ENCODE assay signal across 1 cellular context in the genomic region with DNA sequence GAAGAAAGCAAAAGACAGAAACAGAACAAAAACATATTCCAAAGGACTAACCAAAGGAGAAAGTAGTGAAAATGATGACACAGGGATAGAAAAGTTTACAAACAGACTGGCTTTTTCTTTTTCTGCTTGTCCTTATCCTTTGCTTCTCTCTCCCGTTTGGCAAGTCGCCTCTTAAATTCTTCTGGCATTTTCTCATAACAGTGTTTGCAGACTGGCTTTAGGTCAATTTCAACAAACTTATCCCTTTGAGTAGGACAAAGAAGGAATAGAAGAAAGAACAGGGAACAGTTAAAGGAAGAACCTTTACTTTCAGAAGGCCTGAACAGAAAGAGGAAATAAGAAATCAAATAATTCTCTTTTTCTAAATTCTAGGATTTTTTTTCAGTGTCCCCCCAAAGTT. TPM values are rescaled to one million over a fixed set of nuclear protein-coding genes. Genes with fewer than 3 reads are reported as not detected.
"Had no signal": no experiment of that assay in that cellular context is flagged by ENCODE, and none has a peak within 500 bp of the region (broad histone marks: within the 10 kb centered on the region; RNA-seq: fewer than 3 reads in every experiment).

No MANE protein-coding gene starts in this region.

RNA-seq across cellular contexts. Expression of a gene that starts 26.0 kb away (rescaled TPM):
- total RNA-seq: urinary bladder had no signal
